ENCODE assay signal across 16 cellular contexts in the genomic region with DNA sequence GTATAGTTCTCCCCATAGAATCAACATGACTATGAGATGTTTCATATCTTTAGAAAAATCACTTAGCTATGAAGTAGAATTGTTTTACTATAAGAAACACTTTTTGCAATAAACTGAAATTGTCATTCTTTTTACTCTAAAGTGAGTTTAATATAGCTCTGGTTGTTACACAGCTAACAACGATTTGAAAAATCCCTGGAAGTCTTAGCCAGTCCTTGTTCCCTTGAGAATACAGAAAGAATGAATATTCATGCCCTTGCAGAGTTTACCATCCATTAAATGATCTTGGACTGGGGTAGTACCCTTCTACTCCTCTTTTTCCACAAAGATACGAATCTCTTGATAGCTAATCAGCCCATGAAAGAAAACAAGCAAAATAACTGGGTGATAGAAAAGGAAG.
A peak's percentile ranks its signal among the peaks of the same experiment; 100 is the strongest.
DNase-seq lines count a peak whose midpoint lies in the region; ATAC-seq and TF ChIP-seq lines count a peak whose summit lies in the region.
"Had no signal": no experiment of that assay in that cellular context is flagged by ENCODE, and none has a peak within 500 bp of the region (broad histone marks: within the 10 kb centered on the region; RNA-seq: fewer than 3 reads in every experiment).

No MANE protein-coding gene starts in this region.

- H3K9me3 Mint-ChIP-seq in activated T-cell treated with anti-CD3 and anti-CD28 coated beads, Interleukin-2, amount 50 U/mL, for 72 hours: no peaks in the 10 kb centered on the region
- no peaks in the 10 kb centered on the region for H3K9me3 Mint-ChIP-seq in chondrocyte (ENCODE audit: low read depth)
- H3K9me3 Mint-ChIP-seq: GM23338, IgD-negative memory B cell had no signal

- H3K27ac Mint-ChIP-seq in activated T-cell treated with anti-CD3 and anti-CD28 coated beads, Interleukin-2, amount 50 U/mL, for 72 hours: peak overlapping the region; percentile 85
- H3K27ac Mint-ChIP-seq in chondrocyte (ENCODE audit: unreplicated experiment): peak overlapping the region; percentile 49
- H3K27ac Mint-ChIP-seq: B cell; CD4-positive, alpha-beta memory T cell; GM23338; IgD-negative memory B cell had no signal

- H3K36me3 Mint-ChIP-seq in activated T-cell treated with anti-CD3 and anti-CD28 coated beads, Interleukin-2, amount 50 U/mL, for 72 hours (ENCODE audit: insufficient read depth in 2 of 2): peaks cover 0 to 2% of the 10 kb centered on the region in 2 donors
- peaks cover 5% of the 10 kb centered on the region for H3K36me3 Mint-ChIP-seq in chondrocyte (ENCODE audit: low read depth)

- TF ChIP-seq CTCF in chondrocyte (IDR thresholded peaks at IDR 0.05): no peak

- DNase-seq in activated T-cell treated with anti-CD3 and anti-CD28 coated beads, Interleukin-2, amount 50 U/mL, for 72 hours: no peak
- DNase-seq in activated T-cell treated with anti-CD3 and anti-CD28 coated beads for 4 hours (no peak), chondrocyte (ENCODE audit: low spot score) (no peak), hepatic stellate cell (ENCODE audit: low spot score) (peak; percentile 4), stromal cell of bone marrow (ENCODE audit: low read depth) (peak; percentile 11), C1 segment of cervical spinal cord (lab: John Stamatoyannopoulos, UW) (no peak), GM19238 (ENCODE audit: insufficient read length, low spot score) (no peak)
- no peak for DNase-seq in activated CD8-positive, alpha-beta memory T cell treated with anti-CD3 and anti-CD28 coated beads for 24 hours
- DNase-seq: 8988T; ACHN; CD4-positive, alpha-beta memory T cell; DMS53; H7 had no signal

- H3K4me1 Mint-ChIP-seq in activated T-cell treated with anti-CD3 and anti-CD28 coated beads, Interleukin-2, amount 50 U/mL, for 72 hours (ENCODE audit: low read depth): no peaks in the 10 kb centered on the region
- peaks cover 13% of the 10 kb centered on the region for H3K4me1 Mint-ChIP-seq in chondrocyte (ENCODE audit: low read depth)
- H3K4me1 Mint-ChIP-seq: B cell; CD4-positive, alpha-beta memory T cell; GM23338; IgD-negative memory B cell had no signal

- ATAC-seq in activated T-cell treated with anti-CD3 and anti-CD28 coated beads, Interleukin-2, amount 50 U/mL, for 72 hours (replicated peaks in 1 of 2): no peak
- ATAC-seq: GM23338 had no signal

- no peaks in the 10 kb centered on the region for H3K27me3 Mint-ChIP-seq in activated T-cell treated with anti-CD3 and anti-CD28 coated beads, Interleukin-2, amount 50 U/mL, for 72 hours (ENCODE audit: low read depth)
- no peaks in the 10 kb centered on the region for H3K27me3 Mint-ChIP-seq in chondrocyte (ENCODE audit: low read depth)
- H3K27me3 Mint-ChIP-seq: B cell; CD4-positive, alpha-beta memory T cell; IgD-negative memory B cell had no signal

- H3K4me3 Mint-ChIP-seq in activated T-cell treated with anti-CD3 and anti-CD28 coated beads, Interleukin-2, amount 50 U/mL, for 72 hours: no peak overlapping the region
- H3K4me3 Mint-ChIP-seq in chondrocyte (ENCODE audit: unreplicated experiment): no peak overlapping the region
- H3K4me3 Mint-ChIP-seq: B cell; CD4-positive, alpha-beta memory T cell; GM23338; IgD-negative memory B cell had no signal

Comparison
In these comparisons a context has a peak if more than half of its experiments do, and no peak if none do; other contexts are left out.
1. DNase-seq: peak in hepatic stellate cell (single experiment) and stromal cell of bone marrow (single experiment); none in activated T-cell treated with anti-CD3 and anti-CD28 coated beads, Interleukin-2, amount 50 U/mL, for 72 hours (0 of 2), activated T-cell treated with anti-CD3 and anti-CD28 coated beads for 4 hours (single experiment), chondrocyte (single experiment), C1 segment of cervical spinal cord (0 of 14), GM19238 (single experiment) and activated CD8-positive, alpha-beta memory T cell treated with anti-CD3 and anti-CD28 coated beads for 24 hours (single experiment).